ENCODE assay signal across 20 cellular contexts in genomic region chr2:181682026-181682789, GRCh38. TPM values are rescaled to one million over a fixed set of nuclear protein-coding genes. Genes with fewer than 3 reads are reported as not detected.
DNase-seq lines count a peak whose midpoint lies in the region; ATAC-seq and TF ChIP-seq lines count a peak whose summit lies in the region.
"Had no signal": no experiment of that assay in that cellular context is flagged by ENCODE, and none has a peak within 500 bp of the region (broad histone marks: within the 10 kb centered on the region; RNA-seq: fewer than 3 reads in every experiment).

No MANE protein-coding gene starts in this region.

- peaks cover 72% of the 10 kb centered on the region for H3K4me1 Mint-ChIP-seq in brain
- H3K4me1 Mint-ChIP-seq in nephron progenitor cell: peaks cover 42% of the 10 kb centered on the region
- peaks cover 57% of the 10 kb centered on the region for H3K4me1 Mint-ChIP-seq in CD8-positive, alpha-beta T cell (ENCODE audit: low read depth)

- H3K36me3 ChIP-seq in H7 (replicated peaks; ENCODE audit: control insufficient read depth, insufficient read depth, low read length): no peaks in the 10 kb centered on the region
- no peaks in the 10 kb centered on the region for H3K36me3 ChIP-seq in CD8-positive, alpha-beta T cell (ENCODE audit: insufficient read depth, low read length)
- H3K36me3 ChIP-seq: adrenal gland, HAP-1 had no signal

- peaks cover 48% of the 10 kb centered on the region for H3K4me1 ChIP-seq in CD8-positive, alpha-beta T cell (ENCODE audit: insufficient read depth, low read length)
- H3K4me1 ChIP-seq: HAP-1, parathyroid adenoma had no signal

- H3K27me3 ChIP-seq in H7 (ENCODE audit: control insufficient read depth, insufficient read depth, low read length): peaks cover 96% of the 10 kb centered on the region
- H3K27me3 ChIP-seq in CD8-positive, alpha-beta T cell (ENCODE audit: insufficient read depth, low read length): peaks cover 55% of the 10 kb centered on the region

- POLR2A ChIA-PET in CD8-positive, alpha-beta T cell (lab: Charles Lee): no interaction called here

- TF ChIP-seq CTCF in brain (conservative IDR thresholded peaks at IDR 0.05): no peak
- no peak for TF ChIP-seq CTCF in nephron progenitor cell (IDR thresholded peaks at IDR 0.05)
- no peak for TF ChIP-seq CTCF in CD8-positive, alpha-beta T cell (IDR thresholded peaks at IDR 0.05)

- no peak overlapping the region for H3K27ac ChIP-seq in CD8-positive, alpha-beta T cell (ENCODE audit: low read depth, low read length)
- H3K27ac ChIP-seq: adrenal gland, epithelial cell of prostate, parathyroid adenoma, skin epidermis had no signal

- no peak overlapping the region for H3K4me3 ChIP-seq in H7 (ENCODE audit: insufficient read depth, low read depth, low read length)
- no peak overlapping the region for H3K4me3 ChIP-seq in CD8-positive, alpha-beta T cell (ENCODE audit: low read depth, low read length)
- H3K4me3 ChIP-seq: adrenal gland, HAP-1, skin epidermis had no signal

- H3K4me3 Mint-ChIP-seq in brain (peak overlapping the region; percentile 77 to 89 (median 84)), nephron progenitor cell (peak overlapping the region; percentile 82)
- no peak overlapping the region for H3K4me3 Mint-ChIP-seq in CD8-positive, alpha-beta T cell

- H3K36me3 Mint-ChIP-seq in brain (no peaks in the 10 kb centered on the region), nephron progenitor cell (ENCODE audit: low read depth) (no peaks in the 10 kb centered on the region)
- H3K36me3 Mint-ChIP-seq in CD8-positive, alpha-beta T cell: no peaks in the 10 kb centered on the region

- ATAC-seq in left colon: no peak
- ATAC-seq in CD8-positive, alpha-beta T cell: no peak

- H3K27ac Mint-ChIP-seq in brain (peak overlapping the region in 2 of 5 experiments; percentile 66 to 86), nephron progenitor cell (no peak overlapping the region)
- H3K27ac Mint-ChIP-seq in CD8-positive, alpha-beta T cell: no peak overlapping the region

- intact Hi-C loops in left colon (cut with DNase I, micrococcal nuclease): no loop called here
- intact Hi-C loops in CD8-positive, alpha-beta T cell (cut with DNase I, micrococcal nuclease): no loop called here

- H3K9me3 Mint-ChIP-seq in brain: peaks cover 7 to 26% (median 15%) of the 10 kb centered on the region in 5 experiments
- H3K9me3 Mint-ChIP-seq in nephron progenitor cell: peaks cover 7% of the 10 kb centered on the region
- peaks cover 3% of the 10 kb centered on the region for H3K9me3 Mint-ChIP-seq in CD8-positive, alpha-beta T cell

- H3K9me3 ChIP-seq in CD8-positive, alpha-beta T cell (ENCODE audit: low read length): no peaks in the 10 kb centered on the region
- H3K9me3 ChIP-seq: adrenal gland had no signal

- CTCF ChIA-PET in CD8-positive, alpha-beta T cell (lab: Charles Lee): no interaction called here

- DNase-seq in NCI-H1694 (lab: John Stamatoyannopoulos, UW): peak; percentile 70
- no peak for DNase-seq in NCI-H1694 treated with DMSO at 0.1 percent for 48 hours (lab: John Stamatoyannopoulos, UW)
- DNase-seq in H7: peak; percentile 20
- DNase-seq in nephron progenitor cell: no peak
- DNase-seq in HK-2 (ENCODE audit: unreplicated experiment): no peak
- no peak for DNase-seq in left colon
- DNase-seq in CD8-positive, alpha-beta T cell: no peak
- DNase-seq: adrenal gland; C1 segment of cervical spinal cord; NCI-H2107; NK-92 treated with Interleukin-12 subunit alpha and Interleukin-12 subunit beta, amount 100 ng/mL, for 24 hours; T1000 had no signal

- H3K27me3 Mint-ChIP-seq in brain (peaks cover 98% of the 10 kb centered on the region), nephron progenitor cell (ENCODE audit: low read depth, poor library complexity) (peaks cover 99% of the 10 kb centered on the region)
- peaks cover 82% of the 10 kb centered on the region for H3K27me3 Mint-ChIP-seq in CD8-positive, alpha-beta T cell (ENCODE audit: low read depth)

RNA-seq across cellular contexts. Expression of gene NEUROD1, which starts 1.9 kb away (rescaled TPM):
- total RNA-seq in H7 (2014; rRNA removed; shearing (Covaris generic)): 0.04 TPM in 1 of 2 replicates, not detected in the other
- 3.3 TPM for polyA plus RNA-seq in brain (ENCODE audit: insufficient read depth, low read depth, low replicate concordance)
- total RNA-seq in left colon: 1 to 10 TPM; 2.2 to 3.3 TPM
- not detected for total RNA-seq in CD8-positive, alpha-beta T cell
- total RNA-seq: activated CD8-positive, alpha-beta memory T cell treated with anti-CD3 and anti-CD28 coated beads for 36 hours; adrenal gland; mesenteric fat pad had no signal
- polyA plus RNA-seq: adrenal gland, keratinocyte had no signal

RNA-seq across cellular contexts. Expression of gene CERKL, which starts 25.3 kb away (rescaled TPM):
- 0.14 and 0.15 TPM in 2 replicates for total RNA-seq in H7 (2014; rRNA removed; shearing (Covaris generic))
- 2.2 TPM for polyA plus RNA-seq in brain (ENCODE audit: insufficient read depth, low read depth, low replicate concordance)
- under 1 TPM in 1 of 2 donors, not detected in 1; 0.31 TPM for total RNA-seq in left colon
- total RNA-seq in CD8-positive, alpha-beta T cell: not detected
- total RNA-seq: activated CD8-positive, alpha-beta memory T cell treated with anti-CD3 and anti-CD28 coated beads for 36 hours; adrenal gland; mesenteric fat pad had no signal

Comparison
In these comparisons a context has a peak if more than half of its experiments do, and no peak if none do; other contexts are left out.
1. DNase-seq: peak in NCI-H1694 (single experiment) and H7 (single experiment); none in NCI-H1694 treated with DMSO at 0.1 percent for 48 hours (single experiment), nephron progenitor cell (single experiment), HK-2 (single experiment), left colon (0 of 2) and CD8-positive, alpha-beta T cell (0 of 7).